16 cellular contexts compared by ENCODE assay signal in the genomic region with DNA sequence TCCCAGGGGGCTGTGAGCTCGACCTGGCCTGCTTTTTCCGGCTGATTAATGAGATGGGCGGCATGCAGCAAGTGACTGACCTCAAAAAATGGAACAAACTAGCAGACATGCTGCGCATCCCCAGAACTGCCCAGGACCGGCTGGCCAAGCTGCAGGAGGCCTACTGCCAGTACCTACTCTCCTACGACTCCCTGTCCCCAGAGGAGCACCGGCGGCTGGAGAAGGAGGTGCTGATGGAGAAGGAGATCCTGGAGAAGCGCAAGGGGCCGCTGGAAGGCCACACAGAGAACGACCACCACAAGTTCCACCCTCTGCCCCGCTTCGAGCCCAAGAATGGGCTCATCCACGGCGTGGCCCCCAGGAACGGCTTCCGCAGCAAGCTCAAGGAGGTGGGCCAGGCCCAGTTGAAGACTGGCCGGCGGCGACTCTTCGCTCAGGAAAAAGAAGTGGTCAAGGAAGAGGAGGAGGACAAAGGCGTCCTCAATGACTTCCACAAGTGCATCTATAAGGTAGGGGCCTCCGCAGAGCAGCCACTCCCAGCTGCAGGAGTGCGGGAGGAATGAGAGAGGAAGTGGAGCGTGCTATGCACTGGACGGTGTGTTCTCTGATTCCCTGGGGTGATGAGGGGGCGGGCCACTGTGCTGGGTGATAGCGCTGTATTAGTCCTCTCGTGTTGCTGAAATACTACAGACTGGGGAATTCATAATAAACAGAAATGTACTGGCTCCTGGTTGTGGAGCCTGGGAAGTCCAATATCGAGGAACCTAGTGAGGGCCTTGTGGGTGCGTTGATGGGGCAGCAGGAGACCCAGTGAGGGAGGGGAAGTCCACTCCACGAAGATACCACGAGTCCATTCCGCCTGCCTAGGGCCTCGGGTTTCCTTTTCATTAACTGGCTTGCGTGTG.
A peak's percentile ranks its signal among the peaks of the same experiment; 100 is the strongest.
DNase-seq lines count a peak whose midpoint lies in the region; ATAC-seq and TF ChIP-seq lines count a peak whose summit lies in the region.
"Had no signal": no experiment of that assay in that cellular context is flagged by ENCODE, and none has a peak within 500 bp of the region (broad histone marks: within the 10 kb centered on the region; RNA-seq: fewer than 3 reads in every experiment).

No MANE protein-coding gene starts in this region.

- no peaks in the 10 kb centered on the region for H3K9me2 ChIP-seq in GM23248 (ENCODE audit: insufficient read depth)

- H3K9me3 Mint-ChIP-seq in central memory CD8-positive, alpha-beta T cell, result no peaks in the 10 kb centered on the region
- peaks cover under 1% of the 10 kb centered on the region for H3K9me3 Mint-ChIP-seq in nephron progenitor cell
- no peaks in the 10 kb centered on the region for H3K9me3 Mint-ChIP-seq in type B pancreatic cell

- H3K27ac ChIP-seq in GM23248, result no peak overlapping the region
- H3K27ac ChIP-seq: HL-60, ovary had no signal

- no peak overlapping the region for H3K4me2 ChIP-seq in GM23248 (ENCODE audit: unreplicated experiment)

- ATAC-seq in left ventricle myocardium superior, result no peak
- no peak for ATAC-seq in central memory CD8-positive, alpha-beta T cell (replicated peaks; ENCODE audit: extremely low read depth, poor library complexity, severe bottlenecking)
- ATAC-seq in GM18519 (IDR thresholded peaks at IDR 0.05; ENCODE audit: low FRiP score, unreplicated experiment), result no peak
- ATAC-seq: activated CD4-positive, CD25-positive, alpha-beta regulatory T cell treated with anti-CD3 and anti-CD28 coated beads, Interleukin-2, amount 50 U/mL, for 24 hours had no signal

- in situ Hi-C loops in GM23248 (cut with MboI), result no loop called here

- H3F3A ChIP-seq in GM23248 (ENCODE audit: insufficient read depth), result peaks cover 10% of the 10 kb centered on the region

- no peaks in the 10 kb centered on the region for H3K9me3 ChIP-seq in GM23248 (ENCODE audit: low read depth)
- H3K9me3 ChIP-seq: BE2C, heart right ventricle, ovary had no signal

- H3K9ac ChIP-seq in GM23248, result no peak overlapping the region

- no peaks in the 10 kb centered on the region for H3K27me3 ChIP-seq in GM23248 (replicated peaks; ENCODE audit: insufficient read depth)
- H3K27me3 ChIP-seq: BE2C, heart right ventricle, ovary had no signal

- intact Hi-C loops in cardiac septum (cut with DNase I) (loop anchor here (5.0 kb wide), 1 partner anchor 121 kb away; no protein-coding TSS in a partner anchor), left ventricle myocardium superior (cut with micrococcal nuclease) (loop anchor here (10.0 kb wide), 1 partner anchor 124 kb away; no protein-coding TSS in a partner anchor)

- H3K4me1 Mint-ChIP-seq in central memory CD8-positive, alpha-beta T cell, result peaks cover 11% of the 10 kb centered on the region
- H3K4me1 Mint-ChIP-seq in nephron progenitor cell (peaks cover 86% of the 10 kb centered on the region), type B pancreatic cell (ENCODE audit: unreplicated experiment) (peaks cover 25% of the 10 kb centered on the region)

- peaks cover 8% of the 10 kb centered on the region; the same call in 1 of the 2 replicates for H3K36me3 ChIP-seq in GM23248 (ENCODE audit: low read depth)
- H3K36me3 ChIP-seq: ovary had no signal

- no peaks in the 10 kb centered on the region for H3K27me3 Mint-ChIP-seq in central memory CD8-positive, alpha-beta T cell
- H3K27me3 Mint-ChIP-seq in nephron progenitor cell (ENCODE audit: low read depth, poor library complexity) (no peaks in the 10 kb centered on the region), type B pancreatic cell (no peaks in the 10 kb centered on the region)

- 94 to 96% methylated on average over 35 to 36 of the region's 36 CpGs for WGBS in GM23248 (ENCODE audit: low coverage in 1 of 2, low lambda C conversion rate in 2 of 2, missing lambda C conversion rate in 2 of 2), 2 experiments

- peaks cover 40% of the 10 kb centered on the region for H3K36me3 Mint-ChIP-seq in central memory CD8-positive, alpha-beta T cell (ENCODE audit: insufficient read depth)
- H3K36me3 Mint-ChIP-seq in nephron progenitor cell (ENCODE audit: low read depth) (peaks cover 62% of the 10 kb centered on the region), type B pancreatic cell (peaks cover 20% of the 10 kb centered on the region)

- no peak overlapping the region for H2AFZ ChIP-seq in GM23248

- H3K27ac Mint-ChIP-seq in central memory CD8-positive, alpha-beta T cell (ENCODE audit: low read depth), result peak overlapping the region; percentile 72
- H3K27ac Mint-ChIP-seq in nephron progenitor cell (peak overlapping the region; percentile 91), type B pancreatic cell (peak overlapping the region; percentile 16)

- peaks cover 22% of the 10 kb centered on the region for H3K79me2 ChIP-seq in GM23248 (ENCODE audit: insufficient read depth)

- peaks cover 15% of the 10 kb centered on the region for H3K4me1 ChIP-seq in GM23248 (ENCODE audit: insufficient read depth)

- no peak overlapping the region for H3K4me3 ChIP-seq in GM23248
- H3K4me3 ChIP-seq: heart right ventricle, ovary had no signal

- H4K20me1 ChIP-seq in GM23248 (ENCODE audit: insufficient read depth), result peaks cover 5% of the 10 kb centered on the region; the same call in 1 of the 2 replicates

- peak; percentile 39 for DNase-seq in cardiac septum (ENCODE audit: low spot score)
- no peak for DNase-seq in left ventricle myocardium superior
- DNase-seq in central memory CD8-positive, alpha-beta T cell (ENCODE audit: low spot score in 2 of 2), result no peak
- peak; percentile 20 for DNase-seq in nephron progenitor cell
- DNase-seq in type B pancreatic cell (ENCODE audit: extremely low spot score, unreplicated experiment), result no peak
- DNase-seq in GM23248, result no peak
- DNase-seq: BE2C, DMS 273 treated with DMSO at 0.1 percent for 48 hours, KBM-7, NCI-H1092, T-helper 2 cell had no signal

- TF ChIP-seq CTCF in nephron progenitor cell (IDR thresholded peaks at IDR 0.05) (no peak), type B pancreatic cell (conservative IDR thresholded peaks at IDR 0.05) (no peak)

- H3K4me3 Mint-ChIP-seq in central memory CD8-positive, alpha-beta T cell, result no peak overlapping the region
- H3K4me3 Mint-ChIP-seq in nephron progenitor cell, result peak overlapping the region; percentile 42
- no peak overlapping the region for H3K4me3 Mint-ChIP-seq in type B pancreatic cell

Comparison
In these comparisons a context has a peak if more than half of its experiments do, and no peak if none do; other contexts are left out.
1. DNase-seq: peak in cardiac septum (single experiment) and nephron progenitor cell (single experiment); none in left ventricle myocardium superior (single experiment), central memory CD8-positive, alpha-beta T cell (0 of 2), type B pancreatic cell (single experiment) and GM23248 (single experiment).
2. H3K27ac Mint-ChIP-seq: peak in every context shown above with its lines; median percentile 91 in nephron progenitor cell; 72 in central memory CD8-positive, alpha-beta T cell; 16 in type B pancreatic cell.